2 cellular contexts compared by ENCODE assay signal in genomic region chr10:60310746-60311145, GRCh38.
TF ChIP-seq lines count a peak whose summit lies in the region.

No MANE protein-coding gene starts in this region.

TF ChIP-seq in SK-N-SH, 30 proteins besides CTCF, POLR2A, EP300 and RAD21 (continued from another document):
- TF ChIP-seq PBX3 (IDR thresholded peaks at IDR 0.05) (no peak), SIN3A (IDR thresholded peaks at IDR 0.05; ENCODE audit: borderline replicate concordance, low read depth, low read length) (no peak), JUND (IDR thresholded peaks at IDR 0.05) (no peak), YY1 (IDR thresholded peaks at IDR 0.05; ENCODE audit: low read depth) (no peak), IRF3 (IDR thresholded peaks at IDR 0.05; ENCODE audit: low read depth, low read length) (no peak), ELF1 (IDR thresholded peaks at IDR 0.05) (no peak), RCOR1 (IDR thresholded peaks at IDR 0.05; ENCODE audit: low read length) (no peak), CHD2 (IDR thresholded peaks at IDR 0.05; ENCODE audit: low read length, partially characterized antibody) (no peak), TCF12 (IDR thresholded peaks at IDR 0.05) (no peak), GABPA (IDR thresholded peaks at IDR 0.05; ENCODE audit: low read depth) (no peak), GATA2 (CRISPR knock-in tag; IDR thresholded peaks at IDR 0.05) (no peak), RFX5 (IDR thresholded peaks at IDR 0.05; ENCODE audit: low read length) (no peak), REST (IDR thresholded peaks at IDR 0.05; ENCODE audit: low read depth, low read length) (no peak), FOXM1 (IDR thresholded peaks at IDR 0.05; ENCODE audit: low read depth) (no peak)

TF ChIP-seq in GM23338, 12 proteins besides CTCF, POLR2A, EP300 and RAD21:
- TF ChIP-seq ZNF462 (CRISPR knock-in tag; IDR thresholded peaks at IDR 0.05) = no peak
TF ChIP-seq in GM23338: peak in this region for 0.
